24 cellular contexts compared by ENCODE assay signal in genomic region chr10:89981891-89982290, GRCh38.
A peak's percentile ranks its signal among the peaks of the same experiment; 100 is the strongest.
DNase-seq lines count a peak whose midpoint lies in the region; ATAC-seq and TF ChIP-seq lines count a peak whose summit lies in the region.
"Had no signal": no experiment of that assay in that cellular context is flagged by ENCODE, and none has a peak within 500 bp of the region (broad histone marks: within the 10 kb centered on the region; RNA-seq: fewer than 3 reads in every experiment).

No MANE protein-coding gene starts in this region.

- no TSS peak for BruUV-seq in PC-3 (replicated peaks; lab: Mats Ljungman, UMichigan)

- 2 to 6% methylated on average over 3 of the region's 3 CpGs for WGBS in esophagus squamous epithelium, 2 donors
- WGBS in aorta, 2 donors, result 14 to 21% methylated on average over 3 of the region's 3 CpGs

- CTCF ChIA-PET in PC-3 (lab: Charles Lee), result no interaction called here

- H3K9ac ChIP-seq in PC-3 (ENCODE audit: low read length), result no peak overlapping the region

- H3F3A ChIP-seq in PC-3 (ENCODE audit: low read length, unreplicated experiment), result no peaks in the 10 kb centered on the region

- TF ChIP-seq CTCF in PC-3 (conservative IDR thresholded peaks at IDR 0.05; ENCODE audit: low read depth, low read length), result no peak
- TF ChIP-seq CTCF in choroid plexus epithelial cell (conservative IDR thresholded peaks at IDR 0.05; ENCODE audit: low read depth, low read length), result no peak
- no peak for TF ChIP-seq CTCF in upper lobe of right lung (IDR thresholded peaks at IDR 0.05)
- no peak for TF ChIP-seq CTCF in esophagus squamous epithelium (IDR thresholded peaks at IDR 0.05)

- H3K27ac ChIP-seq in PC-3 (ENCODE audit: low read length), result no peak overlapping the region
- H3K27ac ChIP-seq in upper lobe of right lung, result no peak overlapping the region
- no peak overlapping the region for H3K27ac ChIP-seq in esophagus squamous epithelium
- H3K27ac ChIP-seq in aorta (ENCODE audit: low read depth in 1 of 2, low read length in 2 of 2), result no peak overlapping the region
- H3K27ac ChIP-seq: HL-60, sigmoid colon, stomach, tibial nerve had no signal

- H3K36me3 ChIP-seq in PC-3 (ENCODE audit: low read depth, low read length) (no peaks in the 10 kb centered on the region), upper lobe of right lung (no peaks in the 10 kb centered on the region), esophagus squamous epithelium (no peaks in the 10 kb centered on the region), aorta (ENCODE audit: control insufficient read depth in 1 of 2, insufficient read depth in 2 of 2, low read length in 1 of 2) (no peaks in the 10 kb centered on the region)
- H3K36me3 ChIP-seq: sigmoid colon, stomach, tibial nerve had no signal

- DNase-seq in Daoy (ENCODE audit: low read depth) (peak; percentile 12), PC-3 (peak; percentile 17), choroid plexus epithelial cell (ENCODE audit: low read depth) (peak; percentile 29), left kidney (ENCODE audit: low read depth, low spot score) (peak; percentile 7), upper lobe of right lung (no peak), erythroblast (lab: John Stamatoyannopoulos, UW) (no peak), esophagus squamous epithelium (lab: John Stamatoyannopoulos, UW) (no peak), aorta (no peak)
- DNase-seq: activated CD4-positive, alpha-beta T cell treated with anti-CD3 and anti-CD28 coated beads for 48 hours; activated naive CD4-positive, alpha-beta T cell; activated T-cell treated with anti-CD3 and anti-CD28 coated beads, Interleukin-2, amount 50 U/mL, for 48 hours; central memory CD4-positive, alpha-beta T cell; islet precursor cell; NCI-H1417; NCI-H524 treated with DMSO at 0.1 percent for 48 hours; NK-92 treated with Interleukin-12 subunit alpha and Interleukin-12 subunit beta, amount 100 ng/mL, for 24 hours; posterior cingulate gyrus; sigmoid colon; stomach had no signal

- H3K9me3 ChIP-seq in PC-3 (ENCODE audit: low read length) (no peaks in the 10 kb centered on the region), upper lobe of right lung (no peaks in the 10 kb centered on the region), esophagus squamous epithelium (no peaks in the 10 kb centered on the region), aorta (ENCODE audit: control insufficient read depth, low read length) (no peaks in the 10 kb centered on the region)
- H3K9me3 ChIP-seq: sigmoid colon, stomach, tibial nerve had no signal

- no peak overlapping the region for H2AFZ ChIP-seq in PC-3 (ENCODE audit: low read length)

- no peaks in the 10 kb centered on the region for H4K20me1 ChIP-seq in PC-3 (ENCODE audit: low read length)

- TF ChIP-seq POLR2A in erythroblast (IDR thresholded peaks at IDR 0.05; ENCODE audit: low read length) (no peak), esophagus squamous epithelium (IDR thresholded peaks at IDR 0.05) (no peak)

- H3K4me2 ChIP-seq in PC-3 (ENCODE audit: low read length), result no peak overlapping the region

- H3K4me3 ChIP-seq in PC-3 (ENCODE audit: low read length) (no peak overlapping the region), choroid plexus epithelial cell (ENCODE audit: low read depth, low read length) (no peak overlapping the region), upper lobe of right lung (no peak overlapping the region), esophagus squamous epithelium (no peak overlapping the region), aorta (ENCODE audit: low read length in 2 of 2) (no peak overlapping the region)
- H3K4me3 ChIP-seq: lung, sigmoid colon, stomach, tibial nerve had no signal

- H3K79me2 ChIP-seq in PC-3 (ENCODE audit: low read length), result no peaks in the 10 kb centered on the region

- H3K27me3 ChIP-seq in PC-3 (ENCODE audit: low read length) (no peaks in the 10 kb centered on the region), upper lobe of right lung (no peaks in the 10 kb centered on the region), esophagus squamous epithelium (no peaks in the 10 kb centered on the region), aorta (ENCODE audit: control insufficient read depth in 1 of 2, insufficient read depth in 2 of 2, low read length in 1 of 2) (no peaks in the 10 kb centered on the region)
- H3K27me3 ChIP-seq: sigmoid colon, stomach, tibial nerve had no signal

- H3K4me1 ChIP-seq in PC-3 (ENCODE audit: insufficient read depth, low read length), result no peaks in the 10 kb centered on the region
- no peaks in the 10 kb centered on the region for H3K4me1 ChIP-seq in upper lobe of right lung
- peaks cover 0 to 5% (median 0%) of the 10 kb centered on the region in 3 donors for H3K4me1 ChIP-seq in esophagus squamous epithelium
- H3K4me1 ChIP-seq in aorta (ENCODE audit: control insufficient read depth in 1 of 2, insufficient read depth in 2 of 2, low read length in 2 of 2), result no peaks in the 10 kb centered on the region
- H3K4me1 ChIP-seq: sigmoid colon had no signal

- ATAC-seq in PC-3 (no peak), upper lobe of right lung (no peak), aorta (ENCODE audit: low FRiP score) (no peak)
- ATAC-seq: HCT116, HepG2 had no signal

- intact Hi-C loops in PC-3 (cut with micrococcal nuclease), result no loop called here
- intact Hi-C loops in upper lobe of right lung (cut with DNase I), result no loop called here
- intact Hi-C loops in esophagus squamous epithelium (cut with DNase I), result no loop called here
- intact Hi-C loops in aorta (cut with DNase I), result no loop called here

- POLR2A ChIA-PET in PC-3 (lab: Charles Lee; ENCODE audit: unreplicated experiment), result interaction anchor here (0.5 kb wide), 1 partner anchor 37 kb away, joined by 3 read pairs; no protein-coding TSS in a partner anchor

- no peaks in the 10 kb centered on the region for H3K9me2 ChIP-seq in PC-3 (replicated peaks; ENCODE audit: low read length)

Comparison
In these comparisons a context has a peak if more than half of its experiments do, and no peak if none do; other contexts are left out.
1. DNase-seq: peak in Daoy (single experiment), PC-3 (single experiment), choroid plexus epithelial cell (single experiment) and left kidney (single experiment); none in upper lobe of right lung (single experiment), erythroblast (0 of 2), esophagus squamous epithelium (single experiment) and aorta (0 of 2).